In the genomic region with DNA sequence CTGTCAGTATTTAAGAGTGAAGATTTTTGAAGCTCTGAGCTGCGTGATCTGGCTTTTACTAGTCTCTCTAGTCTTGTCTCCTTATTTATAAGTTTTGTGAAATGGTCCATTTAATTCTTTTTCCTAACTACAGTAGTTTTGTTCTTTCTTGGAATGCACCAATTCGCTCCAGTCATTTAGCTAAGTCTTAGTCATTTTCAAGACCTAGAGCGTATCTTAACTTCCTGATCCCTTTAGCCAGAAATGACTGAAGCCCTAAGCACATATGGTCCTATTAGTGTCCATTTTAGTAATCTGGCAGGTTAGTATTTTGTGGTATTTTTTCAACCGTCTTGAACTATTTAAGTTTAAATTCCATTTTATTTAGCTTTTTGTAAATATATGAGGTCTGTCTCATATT, we compare ENCODE assay signal across 13 cellular contexts. TPM values are rescaled to one million over a fixed set of nuclear protein-coding genes. Genes with fewer than 3 reads are reported as not detected.
DNase-seq lines count a peak whose midpoint lies in the region; ATAC-seq, FAIRE-seq and TF ChIP-seq lines count a peak whose summit lies in the region.
"Had no signal": no experiment of that assay in that cellular context is flagged by ENCODE, and none has a peak within 500 bp of the region (broad histone marks: within the 10 kb centered on the region; RNA-seq: fewer than 3 reads in every experiment).

No MANE protein-coding gene starts in this region.

- peaks cover 35% of the 10 kb centered on the region for H3K36me3 Mint-ChIP-seq in CD4-positive, alpha-beta T cell (ENCODE audit: low read depth)

- DNase-seq in CD4-positive, alpha-beta T cell, result no peak
- DNase-seq in amniotic epithelial cell (ENCODE audit: low read depth) (peak; percentile 40), mesenchymal stem cell (no peak), erythroblast (lab: John Stamatoyannopoulos, UW) (no peak), small intestine (no peak), HuH-7 (ENCODE audit: low spot score) (no peak), mucosa of gallbladder (ENCODE audit: low spot score) (no peak)
- DNase-seq: activated CD4-positive, alpha-beta T cell treated with anti-CD3 and anti-CD28 coated beads, Interleukin-2, amount 10 ng/mL, durations not matched to agents 24 days and 14 days; amniotic stem cell; NCI-H2171 treated with DMSO at 0.1 percent for 48 hours; occipital lobe; Right ventricle myocardium superior had no signal

- H3K18ac ChIP-seq in mesenchymal stem cell (ENCODE audit: low read depth in 1 of 2, low read length in 2 of 2), result no peak overlapping the region

- no peak overlapping the region for H4K8ac ChIP-seq in mesenchymal stem cell (ENCODE audit: low read length)

- no peak overlapping the region for H2BK12ac ChIP-seq in mesenchymal stem cell (ENCODE audit: low read length in 2 of 2)

- H3K9me3 Mint-ChIP-seq in CD4-positive, alpha-beta T cell, result no peaks in the 10 kb centered on the region
- H3K9me3 Mint-ChIP-seq: activated CD4-positive, alpha-beta T cell treated with anti-CD3 and anti-CD28 coated beads, Interleukin-2, amount 10 ng/mL, durations not matched to agents 24 days and 14 days had no signal

- no peaks in the 10 kb centered on the region for H3K27me3 Mint-ChIP-seq in CD4-positive, alpha-beta T cell
- H3K27me3 Mint-ChIP-seq: activated CD4-positive, alpha-beta T cell treated with anti-CD3 and anti-CD28 coated beads, Interleukin-2, amount 10 ng/mL, durations not matched to agents 24 days and 14 days had no signal

- no peak overlapping the region for H4K91ac ChIP-seq in mesenchymal stem cell (ENCODE audit: low read length)

- no peak overlapping the region for H3K27ac ChIP-seq in CD4-positive, alpha-beta T cell (ENCODE audit: low read depth, low read length)
- no peak overlapping the region for H3K27ac ChIP-seq in mesenchymal stem cell (ENCODE audit: low read length, poor library complexity, severe bottlenecking)
- H3K27ac ChIP-seq in small intestine (ENCODE audit: low read depth in 1 of 2, low read length in 1 of 2), result no peak overlapping the region

- CTCF ChIA-PET in CD4-positive, alpha-beta T cell (lab: Charles Lee), result no interaction called here

- WGBS in mesenchymal stem cell, result 50% methylated on average over 1 of the region's 4 CpGs
- 67 to 87% (median 71%) methylated on average over 4 of the region's 4 CpGs for WGBS in small intestine, 3 donors

- no peak for TF ChIP-seq CTCF in CD4-positive, alpha-beta T cell (IDR thresholded peaks at IDR 0.05)

- no peak overlapping the region for H2AFZ ChIP-seq in mesenchymal stem cell (ENCODE audit: low read depth, low read length)

- peaks cover 73% of the 10 kb centered on the region for H3K4me1 Mint-ChIP-seq in CD4-positive, alpha-beta T cell (ENCODE audit: low read depth)

- H3K4me3 Mint-ChIP-seq in CD4-positive, alpha-beta T cell, result peak overlapping the region; percentile 66

- H2BK5ac ChIP-seq in mesenchymal stem cell (ENCODE audit: low read depth, low read length, poor library complexity, severe bottlenecking), result no peak overlapping the region

- H2BK120ac ChIP-seq in mesenchymal stem cell (ENCODE audit: low read depth, low read length), result no peak overlapping the region

- no peak overlapping the region for H3K14ac ChIP-seq in mesenchymal stem cell (ENCODE audit: low read length in 2 of 2)

- H3K27me3 ChIP-seq in CD4-positive, alpha-beta T cell (ENCODE audit: control insufficient read depth, insufficient read depth, low read length), result no peaks in the 10 kb centered on the region
- no peaks in the 10 kb centered on the region for H3K27me3 ChIP-seq in mesenchymal stem cell (ENCODE audit: control insufficient read depth in 1 of 2, insufficient read depth in 1 of 2, low read length in 2 of 2)
- H3K27me3 ChIP-seq in small intestine (ENCODE audit: control insufficient read depth in 2 of 2, insufficient read depth in 2 of 2, low read length in 2 of 2), result no peaks in the 10 kb centered on the region

- H3K36me3 ChIP-seq in mesenchymal stem cell (ENCODE audit: control insufficient read depth in 1 of 2, insufficient read depth in 2 of 2, low read depth in 1 of 2, low read length in 2 of 2), result peaks cover 0 to 9% of the 10 kb centered on the region in 2 experiments
- H3K36me3 ChIP-seq in small intestine (ENCODE audit: control insufficient read depth in 2 of 2, insufficient read depth in 2 of 2, low read length in 2 of 2), result peaks cover 0 to 2% of the 10 kb centered on the region in 2 donors

- no peak overlapping the region for H2AK5ac ChIP-seq in mesenchymal stem cell (ENCODE audit: low read length, severe bottlenecking)

- H3K9me3 ChIP-seq in CD4-positive, alpha-beta T cell (ENCODE audit: control insufficient read depth, low read length), result no peaks in the 10 kb centered on the region
- H3K9me3 ChIP-seq in mesenchymal stem cell (ENCODE audit: control insufficient read depth, low read length) (no peaks in the 10 kb centered on the region), small intestine (ENCODE audit: control insufficient read depth, low read depth) (no peaks in the 10 kb centered on the region)

- no peak overlapping the region for H3K4me2 ChIP-seq in mesenchymal stem cell (ENCODE audit: low read length, poor library complexity, severe bottlenecking)

- H3K4me1 ChIP-seq in mesenchymal stem cell (ENCODE audit: control insufficient read depth, insufficient read depth, low read depth, low read length), result peaks cover 4% of the 10 kb centered on the region
- peaks cover 4 to 10% of the 10 kb centered on the region in 2 donors for H3K4me1 ChIP-seq in small intestine (ENCODE audit: control insufficient read depth in 2 of 2, insufficient read depth in 1 of 2, low read depth in 1 of 2, low read length in 1 of 2)

- peak overlapping the region; percentile 2 for H3K9ac ChIP-seq in mesenchymal stem cell (ENCODE audit: low read length)

- intact Hi-C loops in CD4-positive, alpha-beta T cell (cut with DNase I, micrococcal nuclease), result no loop called here

- H3K23ac ChIP-seq in mesenchymal stem cell (ENCODE audit: low read length in 2 of 2), result no peak overlapping the region

- peak overlapping the region in 1 of 2 experiments; percentile 96 for H3K4me3 ChIP-seq in mesenchymal stem cell (ENCODE audit: insufficient read depth in 1 of 2, low read depth in 1 of 2, low read length in 2 of 2)
- H3K4me3 ChIP-seq in small intestine (ENCODE audit: low read depth in 1 of 2, low read length in 2 of 2), result no peak overlapping the region

- TF ChIP-seq POLR2A in erythroblast (IDR thresholded peaks at IDR 0.05; ENCODE audit: low read length), result no peak

- POLR2A ChIA-PET in CD4-positive, alpha-beta T cell (lab: Charles Lee), result interaction anchor here (0.9 kb wide), 1 partner anchor 297 kb away, joined by 4 read pairs; a partner anchor contains a TSS

- ATAC-seq in CD4-positive, alpha-beta T cell (ENCODE audit: poor library complexity), result no peak
- ATAC-seq in HG02610 (IDR thresholded peaks at IDR 0.05; ENCODE audit: unreplicated experiment), result peak; percentile 20

- peak overlapping the region; percentile 81 for H3K27ac Mint-ChIP-seq in CD4-positive, alpha-beta T cell
- H3K27ac Mint-ChIP-seq: activated CD4-positive, alpha-beta T cell treated with anti-CD3 and anti-CD28 coated beads, Interleukin-2, amount 10 ng/mL, durations not matched to agents 24 days and 14 days had no signal

- no peak for FAIRE-seq in small intestine (lab: Jason Lieb, UNC)

- H3K79me1 ChIP-seq in mesenchymal stem cell (replicated peaks; ENCODE audit: low read length, poor library complexity, severe bottlenecking), result no peaks in the 10 kb centered on the region

- no peak overlapping the region for H3K4ac ChIP-seq in mesenchymal stem cell (ENCODE audit: low read depth in 1 of 2, low read length in 2 of 2)

- no peak overlapping the region for H2BK15ac ChIP-seq in mesenchymal stem cell (ENCODE audit: low read depth, poor library complexity, severe bottlenecking)

RNA-seq across cellular contexts. Expression of a gene that starts 3.6 kb away (rescaled TPM):
- total RNA-seq in CD4-positive, alpha-beta T cell, result 100 to 1,000 TPM; 110 to 113 TPM
- 13.8 TPM for polyA plus RNA-seq in mesenchymal stem cell (2013, experiment 1 of 2)
- polyA plus RNA-seq in mesenchymal stem cell (2013, experiment 2 of 2), result 14.1 TPM
- polyA plus RNA-seq in small intestine, result 10 to 100 TPM; 14.6 to 22.1 (median 19.1) TPM
- total RNA-seq in mucosa of gallbladder, result 85.8 TPM
